Comparison of ENCODE assay signal across 8 cellular contexts in the genomic region with DNA sequence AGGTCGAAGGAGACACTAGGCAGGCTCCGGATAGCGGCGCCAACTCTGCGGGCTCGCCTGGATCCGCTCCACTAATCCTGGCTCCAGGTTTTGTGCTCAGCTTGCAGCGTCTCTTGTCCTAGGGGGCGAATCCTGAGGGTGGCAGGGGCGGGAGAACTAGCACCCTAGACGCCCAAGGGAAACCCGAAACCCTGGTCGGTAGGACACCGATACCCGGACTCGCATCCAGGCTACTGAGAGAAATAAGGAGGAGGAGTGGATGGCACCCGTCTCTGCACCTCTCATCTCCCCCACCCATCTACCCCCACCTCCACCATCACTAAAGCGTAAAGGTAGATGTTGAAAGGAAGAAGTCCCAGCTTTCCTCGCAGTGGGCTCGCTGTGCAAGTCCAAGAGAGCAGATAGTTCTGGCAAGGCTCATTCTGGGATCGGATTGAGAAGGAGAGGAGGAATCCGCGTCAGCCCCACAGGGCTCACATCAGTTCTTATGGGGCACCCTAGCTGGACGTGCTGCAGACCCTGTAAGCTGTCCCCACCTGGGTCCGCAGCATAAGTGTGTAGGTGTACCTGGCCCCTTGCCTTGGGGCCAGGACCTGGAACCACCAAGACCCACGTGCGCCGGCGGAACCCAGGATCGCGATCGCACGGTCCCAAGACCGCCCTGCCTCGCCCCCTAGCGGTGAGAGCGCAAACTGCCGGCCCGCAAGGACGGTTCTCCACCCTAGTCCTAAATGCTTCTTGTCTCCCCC. TPM values are rescaled to one million over a fixed set of nuclear protein-coding genes. Genes with fewer than 3 reads are reported as not detected.
DNase-seq lines count a peak whose midpoint lies in the region; ATAC-seq, FAIRE-seq and TF ChIP-seq lines count a peak whose summit lies in the region.

No MANE protein-coding gene starts in this region.

- peak overlapping the region; percentile 53 for H2AFZ ChIP-seq in astrocyte (ENCODE audit: low read depth, low read length)
- H2AFZ ChIP-seq in smooth muscle cell (ENCODE audit: low read depth) = no peak overlapping the region

- H3K36me3 ChIP-seq in astrocyte (ENCODE audit: insufficient read depth, low read length) (no peaks in the 10 kb centered on the region), iPS-18a (ENCODE audit: control insufficient read depth, low read depth, low read length) (no peaks in the 10 kb centered on the region), smooth muscle cell (ENCODE audit: low read depth) (no peaks in the 10 kb centered on the region)

- no peak overlapping the region for H3K4me3 ChIP-seq in astrocyte (ENCODE audit: insufficient read depth, low read depth, low read length)
- peak overlapping the region; percentile 51 for H3K4me3 ChIP-seq in iPS-18a (ENCODE audit: low read length)
- peak overlapping the region; percentile 34 for H3K4me3 ChIP-seq in smooth muscle cell

- no peak for FAIRE-seq in astrocyte (lab: Jason Lieb, UNC)

- no peaks in the 10 kb centered on the region for H3K79me2 ChIP-seq in astrocyte (ENCODE audit: insufficient read depth, low read length)
- H3K79me2 ChIP-seq in smooth muscle cell (ENCODE audit: low read depth) = no peaks in the 10 kb centered on the region

- no peak overlapping the region for H3K9ac ChIP-seq in astrocyte (ENCODE audit: low read length)
- H3K9ac ChIP-seq in iPS-18a (ENCODE audit: low read length) = no peak overlapping the region
- no peak overlapping the region for H3K9ac ChIP-seq in smooth muscle cell (ENCODE audit: low read depth)

- peak overlapping the region; percentile 71 for H3K4me2 ChIP-seq in astrocyte (ENCODE audit: low read length)
- peak overlapping the region; percentile 84 for H3K4me2 ChIP-seq in smooth muscle cell

- no peak overlapping the region for H3K27ac Mint-ChIP-seq in astrocyte (ENCODE audit: unreplicated experiment)

- H3K36me3 Mint-ChIP-seq in astrocyte (ENCODE audit: low read depth, unreplicated experiment) = peaks cover 2% of the 10 kb centered on the region

- intact Hi-C loops in Right ventricle myocardium inferior (cut with DNase I) (loop anchor here (2.0 kb wide), 1 partner anchor 84 kb away; no protein-coding TSS in a partner anchor), cardiac septum (cut with DNase I) (loop anchor here (2.0 kb wide), 1 partner anchor 84 kb away; no protein-coding TSS in a partner anchor)

- H4K20me1 ChIP-seq in astrocyte (ENCODE audit: insufficient read depth, low read length) (peaks cover 4% of the 10 kb centered on the region), smooth muscle cell (ENCODE audit: low read depth) (no peaks in the 10 kb centered on the region)

- no peaks in the 10 kb centered on the region for H3F3A ChIP-seq in smooth muscle cell (ENCODE audit: low read depth)

- H3K27ac ChIP-seq in astrocyte (ENCODE audit: low read depth, low read length) (no peak overlapping the region), iPS-18a (ENCODE audit: low read length) (no peak overlapping the region), smooth muscle cell (ENCODE audit: low read depth) (no peak overlapping the region)

- 2% methylated on average over 40 of the region's 40 CpGs for WGBS in smooth muscle cell (ENCODE audit: low lambda C conversion rate)

- TF ChIP-seq CTCF in astrocyte (IDR thresholded peaks at IDR 0.05; ENCODE audit: insufficient read depth, low read depth, low read length) (peak; percentile 81), smooth muscle cell (IDR thresholded peaks at IDR 0.05; ENCODE audit: borderline replicate concordance, insufficient read depth, poor library complexity, severe bottlenecking) (peak; percentile 95)

- peaks cover 94% of the 10 kb centered on the region for H3K27me3 Mint-ChIP-seq in astrocyte (ENCODE audit: low read depth, unreplicated experiment)

- ATAC-seq in Right ventricle myocardium inferior (peak; percentile 74), GM21367 (IDR thresholded peaks at IDR 0.05; ENCODE audit: unreplicated experiment) (no peak)

- H3K4me1 ChIP-seq in astrocyte (ENCODE audit: insufficient read depth, low read length) (peaks cover 3% of the 10 kb centered on the region), iPS-18a (ENCODE audit: control insufficient read depth, low read depth, low read length) (peaks cover 20% of the 10 kb centered on the region), smooth muscle cell (ENCODE audit: low read depth) (peaks cover 6% of the 10 kb centered on the region)

- DNase-seq in Right ventricle myocardium inferior (ENCODE audit: missing footprints) = peak; percentile 86
- DNase-seq in cardiac septum (ENCODE audit: low spot score) = no peak
- DNase-seq in MV-4-11 (lab: John Stamatoyannopoulos, UW) = peak; percentile 22
- DNase-seq in T-helper 2 cell = peak; percentile 49 to 77 (median 67)
- DNase-seq in astrocyte (ENCODE audit: low read depth) = peak; percentile 11
- DNase-seq in smooth muscle cell (lab: John Stamatoyannopoulos, UW; ENCODE audit: unreplicated experiment) = peak; percentile 30

- H3K4me1 Mint-ChIP-seq in astrocyte (ENCODE audit: low read depth, unreplicated experiment) = no peaks in the 10 kb centered on the region

- H3K9me3 Mint-ChIP-seq in astrocyte (ENCODE audit: unreplicated experiment) = peaks cover 41% of the 10 kb centered on the region

- no peak overlapping the region for H3K4me3 Mint-ChIP-seq in astrocyte (ENCODE audit: unreplicated experiment)

- H3K27me3 ChIP-seq in astrocyte (ENCODE audit: insufficient read depth, low read length) (peaks cover 94% of the 10 kb centered on the region), iPS-18a (ENCODE audit: control insufficient read depth, insufficient read depth, low read length) (peaks cover 95% of the 10 kb centered on the region), smooth muscle cell (ENCODE audit: low read depth) (peaks cover 100% of the 10 kb centered on the region)

- peaks cover 9% of the 10 kb centered on the region for H3K9me3 ChIP-seq in astrocyte (ENCODE audit: insufficient read depth, low read depth, low read length)
- peaks cover 2% of the 10 kb centered on the region for H3K9me3 ChIP-seq in iPS-18a (ENCODE audit: control insufficient read depth, low read depth, low read length)
- H3K9me3 ChIP-seq in smooth muscle cell (replicated peaks; ENCODE audit: low read depth) = no peaks in the 10 kb centered on the region

RNA-seq across cellular contexts. Expression of a gene that starts 6.9 kb away (rescaled TPM):
- total RNA-seq in Right ventricle myocardium inferior = not detected
- not detected for total RNA-seq in cardiac septum
- not detected in 2 replicates for total RNA-seq in astrocyte
- total RNA-seq in smooth muscle cell = not detected in 2 replicates
- not detected in 2 replicates for polyA plus RNA-seq in smooth muscle cell

RNA-seq across cellular contexts. Expression of a gene that starts 17.1 kb away (rescaled TPM):
- total RNA-seq in Right ventricle myocardium inferior (2.6 TPM), cardiac septum (3.0 TPM), astrocyte (3.7 and 4.0 TPM in 2 replicates), smooth muscle cell (7.1 and 9.8 TPM in 2 replicates)
- 6.4 and 6.9 TPM in 2 replicates for polyA plus RNA-seq in smooth muscle cell
